20 cellular contexts compared by ENCODE assay signal in the genomic region with DNA sequence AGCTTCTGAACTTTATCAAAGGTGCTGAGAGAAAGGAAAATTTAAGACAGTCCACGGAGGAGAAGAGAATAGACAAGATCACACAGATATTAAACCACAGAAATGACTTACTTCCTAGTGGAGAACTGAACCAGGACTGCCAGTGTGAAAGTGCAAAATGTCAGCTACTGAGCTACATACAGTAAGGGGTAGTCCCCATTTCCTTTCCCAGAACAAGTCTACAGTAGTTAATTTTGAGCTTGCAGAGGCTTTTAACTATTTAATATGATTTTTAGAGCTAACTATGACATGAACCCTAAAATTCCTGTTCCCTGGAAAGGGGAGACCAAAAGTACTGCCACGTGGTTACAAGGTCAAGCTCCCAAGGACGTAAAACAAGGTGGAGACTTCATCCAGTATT. TPM values are rescaled to one million over a fixed set of nuclear protein-coding genes. Genes with fewer than 3 reads are reported as not detected.
A peak's percentile ranks its signal among the peaks of the same experiment; 100 is the strongest.
DNase-seq lines count a peak whose midpoint lies in the region; ATAC-seq, FAIRE-seq and TF ChIP-seq lines count a peak whose summit lies in the region.
"Had no signal": no experiment of that assay in that cellular context is flagged by ENCODE, and none has a peak within 500 bp of the region (broad histone marks: within the 10 kb centered on the region; RNA-seq: fewer than 3 reads in every experiment).

No MANE protein-coding gene starts in this region.

- peak; percentile 56 for FAIRE-seq in GM12892 (lab: Jason Lieb, UNC)
- FAIRE-seq in GM12878 (lab: Jason Lieb, UNC) = no peak
- no peak for FAIRE-seq in frontal cortex (lab: Jason Lieb, UNC)
- FAIRE-seq: pancreas had no signal

- no peaks in the 10 kb centered on the region for H3K27me3 ChIP-seq in CD8-positive, alpha-beta T cell (ENCODE audit: insufficient read depth, low read length)
- H3K27me3 ChIP-seq in GM12878 (replicated peaks in 1 of 2; ENCODE audit: control insufficient read depth in 2 of 2, insufficient read depth in 2 of 2, low read length in 1 of 2) (no peaks in the 10 kb centered on the region), sigmoid colon (no peaks in the 10 kb centered on the region)
- H3K27me3 ChIP-seq: adrenal gland, cardiac muscle cell, dorsolateral prefrontal cortex, pancreas, testis had no signal

- no peak overlapping the region for H2AFZ ChIP-seq in GM12878 (ENCODE audit: control insufficient read depth, low read depth, low read length)

- no peak overlapping the region for H3K4me2 ChIP-seq in GM12878 (ENCODE audit: control insufficient read depth, insufficient read depth)

- no peaks in the 10 kb centered on the region for H4K20me1 ChIP-seq in GM12878 (ENCODE audit: control insufficient read depth, insufficient read depth)

- H3K9me3 ChIP-seq in CD8-positive, alpha-beta T cell (ENCODE audit: low read length) = no peaks in the 10 kb centered on the region
- H3K9me3 ChIP-seq in GM12878 (replicated peaks; ENCODE audit: control insufficient read depth, insufficient read depth, low read length) (no peaks in the 10 kb centered on the region; the same call in 1 of the 3 replicates), sigmoid colon (no peaks in the 10 kb centered on the region)
- H3K9me3 ChIP-seq: Caco-2, pancreas, testis had no signal

- RAD21 ChIA-PET in GM12878 (lab: Charles Lee; ENCODE audit: unreplicated experiment) = interaction anchor here (1.1 kb wide), 1 partner anchor 41 kb away, joined by 3 read pairs; no protein-coding TSS in a partner anchor

- peaks cover 48% of the 10 kb centered on the region for H3K4me1 Mint-ChIP-seq in CD8-positive, alpha-beta T cell (ENCODE audit: low read depth)

- peaks cover 6% of the 10 kb centered on the region for H3K9me3 Mint-ChIP-seq in CD8-positive, alpha-beta T cell

- peaks cover 17% of the 10 kb centered on the region for H3K4me1 ChIP-seq in CD8-positive, alpha-beta T cell (ENCODE audit: insufficient read depth, low read length)
- no peaks in the 10 kb centered on the region; the same call in 1 of the 2 replicates for H3K4me1 ChIP-seq in GM12878 (ENCODE audit: control insufficient read depth, insufficient read depth, low read length)
- peaks cover 0 to 7% (median 3%) of the 10 kb centered on the region in 4 donors for H3K4me1 ChIP-seq in sigmoid colon
- H3K4me1 ChIP-seq: Caco-2, testis had no signal

- no peaks in the 10 kb centered on the region for H3K27me3 Mint-ChIP-seq in CD8-positive, alpha-beta T cell (ENCODE audit: low read depth)

- no peak for TF ChIP-seq RAD21 in GM12878 (IDR thresholded peaks at IDR 0.05; ENCODE audit: insufficient read depth, low read depth, low read length)

- H3K36me3 Mint-ChIP-seq in CD8-positive, alpha-beta T cell = peaks cover 64% of the 10 kb centered on the region

- no peak overlapping the region for H3K9ac ChIP-seq in GM12878 (ENCODE audit: control insufficient read depth, insufficient read depth, low read length)

- SMC1A ChIA-PET in GM12878 (lab: Charles Lee; ENCODE audit: uncharacterized antibody, unreplicated experiment) = interaction anchor here (1.0 to 1.5 kb wide), 4 partner anchors 8 to 40 kb away, joined by 4 to 7 read pairs (median 4); no protein-coding TSS in a partner anchor

- no peak for TF ChIP-seq POLR2A in GM12892 (IDR thresholded peaks at IDR 0.05; ENCODE audit: low read depth, low read length)
- no peak for TF ChIP-seq POLR2A in GM12878 (IDR thresholded peaks at IDR 0.05; ENCODE audit: low read depth, low read length)
- TF ChIP-seq POLR2A in sigmoid colon (IDR thresholded peaks at IDR 0.05) = no peak

- WGBS in GM12878 (ENCODE audit: insufficient coverage, insufficient replicate concordance, low lambda C conversion rate, missing lambda C conversion rate) = 51% methylated on average over 3 of the region's 3 CpGs
- 46 to 66% methylated on average over 3 of the region's 3 CpGs for WGBS in sigmoid colon, 2 donors

- H3K27ac ChIP-seq in CD8-positive, alpha-beta T cell (ENCODE audit: low read depth, low read length) = no peak overlapping the region
- no peak overlapping the region for H3K27ac ChIP-seq in GM12878 (ENCODE audit: control insufficient read depth, insufficient read depth)
- no peak overlapping the region for H3K27ac ChIP-seq in sigmoid colon
- H3K27ac ChIP-seq: adrenal gland, cardiac muscle cell, dorsolateral prefrontal cortex, pancreas, RWPE1, testis, WERI-Rb-1 had no signal

- TF ChIP-seq EP300 in GM12878 (IDR thresholded peaks at IDR 0.05; ENCODE audit: borderline replicate concordance in 1 of 2, control insufficient read depth in 1 of 2, low read depth in 2 of 2, low read length in 2 of 2) (no peak), sigmoid colon (IDR thresholded peaks at IDR 0.05) (no peak)

- CTCF ChIA-PET in CD8-positive, alpha-beta T cell (lab: Charles Lee) = no interaction called here
- CTCF ChIA-PET in GM12878 (lab: Yijun Ruan, JAX) = interaction anchor here (0.8 to 1.4 kb wide), 6 partner anchors 9 to 194 kb away, joined by 3 to 8 read pairs (median 4); no protein-coding TSS in a partner anchor

- H3K4me3 Mint-ChIP-seq in CD8-positive, alpha-beta T cell = no peak overlapping the region

- H3K79me2 ChIP-seq in GM12878 (ENCODE audit: control insufficient read depth, insufficient read depth, low read length) = no peaks in the 10 kb centered on the region; the same call in 1 of the 2 replicates

- POLR2A ChIA-PET in CD8-positive, alpha-beta T cell (lab: Charles Lee) = interaction anchor here (0.8 to 1.7 kb wide), 4 partner anchors 8 to 31 kb away, joined by 3 to 7 read pairs (median 4); no protein-coding TSS in a partner anchor
- POLR2A ChIA-PET in GM12878 (lab: Charles Lee) = interaction anchor here (0.7 kb wide), 2 partner anchors 125 to 622 kb away, joined by 4 to 8 read pairs; no protein-coding TSS in a partner anchor

- in situ Hi-C loops in GM12878 (cut with MboI) = no loop called here

- no peak for ATAC-seq in CD8-positive, alpha-beta T cell
- peak; percentile 46 for ATAC-seq in HG03469 (IDR thresholded peaks at IDR 0.05; ENCODE audit: unreplicated experiment)
- ATAC-seq in GM12878 = peak; percentile 54
- ATAC-seq in HG02571 (IDR thresholded peaks at IDR 0.05; ENCODE audit: unreplicated experiment) = no peak

- H3K27ac Mint-ChIP-seq in CD8-positive, alpha-beta T cell = peak overlapping the region; percentile 67

- no peak for DNase-seq in CD8-positive, alpha-beta T cell
- DNase-seq in GM12892 (ENCODE audit: insufficient read length) (no peak), GM12878 (ENCODE audit: low read depth, low spot score) (no peak), sigmoid colon (no peak), frontal cortex (ENCODE audit: low spot score in 2 of 2) (no peak)
- DNase-seq: adrenal gland, Caco-2, dorsolateral prefrontal cortex, erythroblast, H7, MM.1S, NCI-H187 treated with DMSO at 0.1 percent for 48 hours, NCI-H446 treated with DMSO at 0.1 percent for 48 hours, pancreas, testis, WERI-Rb-1 had no signal

- peaks cover 6% of the 10 kb centered on the region for H3K36me3 ChIP-seq in CD8-positive, alpha-beta T cell (ENCODE audit: insufficient read depth, low read length)
- H3K36me3 ChIP-seq in GM12878 (ENCODE audit: control insufficient read depth in 2 of 2, insufficient read depth in 2 of 2, low read length in 1 of 2) = no peaks in the 10 kb centered on the region
- H3K36me3 ChIP-seq in sigmoid colon = no peaks in the 10 kb centered on the region
- H3K36me3 ChIP-seq: adrenal gland, cardiac muscle cell, pancreas, WERI-Rb-1 had no signal

- no peak overlapping the region for H3K4me3 ChIP-seq in CD8-positive, alpha-beta T cell (ENCODE audit: low read depth, low read length)
- no peak overlapping the region for H3K4me3 ChIP-seq in GM12878
- no peak overlapping the region for H3K4me3 ChIP-seq in sigmoid colon
- H3K4me3 ChIP-seq: adrenal gland, cardiac muscle cell, dorsolateral prefrontal cortex, pancreas, testis had no signal

- no TSS peak for BruUV-seq in GM12878 (replicated peaks; lab: Mats Ljungman, UMichigan)

- no peak for TF ChIP-seq CTCF in CD8-positive, alpha-beta T cell (IDR thresholded peaks at IDR 0.05)
- TF ChIP-seq CTCF in GM12878 (IDR thresholded peaks at IDR 0.05 in 2 of 3, conservative IDR thresholded peaks at IDR 0.05 in 1 of 3; ENCODE audit: control insufficient read depth in 2 of 3, extremely low read depth in 1 of 3, insufficient read depth in 1 of 3, low read depth in 3 of 3, low read length in 3 of 3) (no peak), sigmoid colon (IDR thresholded peaks at IDR 0.05) (no peak)

- intact Hi-C loops in CD8-positive, alpha-beta T cell (cut with DNase I, micrococcal nuclease) = no loop called here
- intact Hi-C loops in GM12878 (cut with micrococcal nuclease; ENCODE audit: unreplicated experiment) (no loop called here), sigmoid colon (cut with DNase I) (no loop called here)

RNA-seq across cellular contexts. Expression of a gene that starts 45.1 kb away (rescaled TPM):
- 10 to 100 TPM; 86.2 to 89.0 TPM for total RNA-seq in CD8-positive, alpha-beta T cell
- 11.5 TPM for polyA plus RNA-seq in GM12892 (2012; ENCODE audit: missing spikeins)
- 57.2 and 58.3 TPM in 2 replicates for total RNA-seq in GM12878 (2013; cell fraction: nucleolus; rRNA removed)
- total RNA-seq in GM12878 (2014; rRNA removed) = 7.1 and 8.1 TPM in 2 replicates
- total RNA-seq in GM12878 (2014; rRNA removed; fragmentation: Illumina TruSeq; extraction: Trizol) = 10.4 and 11.0 TPM in 2 replicates
- 8.7 and 9.1 TPM in 2 replicates for total RNA-seq in GM12878 (2021)
- 3.6 TPM for polyA plus RNA-seq in GM12878 (2011; ENCODE audit: low read depth)
- polyA plus RNA-seq in GM12878 (2011; rRNA removed) = 10.9 and 14.4 TPM in 2 replicates
- polyA plus RNA-seq in GM12878 (2011; cell fraction: cytosol; rRNA removed) = 2.9 and 3.0 TPM in 2 replicates
- polyA plus RNA-seq in GM12878 (2011; cell fraction: nucleus; rRNA removed) = 11.1 and 17.3 TPM in 2 replicates
- polyA plus RNA-seq in GM12878 (2012) = 4.0 and 4.5 TPM in 2 replicates
- polyA plus RNA-seq in GM12878 (2014; fragmentation: Illumina TruSeq; extraction: Trizol) = 4.8 and 6.5 TPM in 2 replicates
- 1 to 10 TPM; 1.8 to 3.7 TPM for polyA plus RNA-seq in GM12878 (2014; fragmentation: Nextera tagmentation; extraction: Ambion mirVana)
- 3.1 and 4.2 TPM in 2 replicates for polyA plus RNA-seq in GM12878 (2014; rRNA removed)
- polyA plus RNA-seq in GM12878 (2016; fragmentation: Nextera tagmentation; extraction: Ambion mirVana) = 1 to 10 TPM; 7.1 to 8.8 TPM
- 38.6 and 84.4 TPM in 2 replicates for polyA minus RNA-seq in GM12878 (2011; rRNA and poly(A)+ RNA removed)
- 7.9 and 8.6 TPM in 2 replicates for polyA minus RNA-seq in GM12878 (2011; cell fraction: cytosol; rRNA and poly(A)+ RNA removed)
- polyA minus RNA-seq in GM12878 (2011; cell fraction: nucleus; rRNA and poly(A)+ RNA removed) = 39.0 and 55.6 TPM in 2 replicates
- total RNA-seq in sigmoid colon = 10 to 100 TPM; 12.8 to 17.4 (median 15.6) TPM
- 1 to 10 TPM in 1 of 3 donors, under 1 TPM in 2; 0.23 to 2.9 (median 0.60) TPM for polyA plus RNA-seq in sigmoid colon
- total RNA-seq in frontal cortex = 42.4 TPM

RNA-seq across cellular contexts. Expression of a gene that starts 58.2 kb away (rescaled TPM):
- total RNA-seq in CD8-positive, alpha-beta T cell = not detected
- polyA plus RNA-seq in GM12892 (2012; ENCODE audit: missing spikeins) = 0.49 TPM
- total RNA-seq in GM12878 (2013; cell fraction: nucleolus; rRNA removed) = not detected in 2 replicates
- not detected in 2 replicates for total RNA-seq in GM12878 (2014; rRNA removed)
- not detected in 2 replicates for total RNA-seq in GM12878 (2014; rRNA removed; fragmentation: Illumina TruSeq; extraction: Trizol)
- total RNA-seq in GM12878 (2021) = not detected in 2 replicates
- not detected for polyA plus RNA-seq in GM12878 (2011; ENCODE audit: low read depth)
- polyA plus RNA-seq in GM12878 (2011; rRNA removed) = not detected in 2 replicates
- not detected in 2 replicates for polyA plus RNA-seq in GM12878 (2011; cell fraction: cytosol; rRNA removed)
- polyA plus RNA-seq in GM12878 (2011; cell fraction: nucleus; rRNA removed) = not detected in 2 replicates
- polyA plus RNA-seq in GM12878 (2012) = 0.06 TPM in 1 of 2 replicates, not detected in the other
- polyA plus RNA-seq in GM12878 (2014; fragmentation: Illumina TruSeq; extraction: Trizol) = not detected in 2 replicates
- not detected for polyA plus RNA-seq in GM12878 (2014; fragmentation: Nextera tagmentation; extraction: Ambion mirVana)
- polyA plus RNA-seq in GM12878 (2014; rRNA removed) = not detected in 2 replicates
- polyA plus RNA-seq in GM12878 (2016; fragmentation: Nextera tagmentation; extraction: Ambion mirVana) = under 1 TPM; 0.16 to 0.44 TPM
- not detected in 2 replicates for polyA minus RNA-seq in GM12878 (2011; rRNA and poly(A)+ RNA removed)
- polyA minus RNA-seq in GM12878 (2011; cell fraction: cytosol; rRNA and poly(A)+ RNA removed) = not detected in 2 replicates
- polyA minus RNA-seq in GM12878 (2011; cell fraction: nucleus; rRNA and poly(A)+ RNA removed) = 0.12 TPM in 1 of 2 replicates, not detected in the other
- total RNA-seq in sigmoid colon = 100 to 1,000 TPM; 294 to 454 (median 330) TPM
- polyA plus RNA-seq in sigmoid colon = 10 to 100 TPM in 1 of 3 donors, 1 to 10 TPM in 2; 2.3 to 14.6 (median 9.0) TPM
- total RNA-seq in frontal cortex = 0.82 TPM
- total RNA-seq: Caco-2, H7 had no signal

Comparison
In these comparisons a context has a peak if more than half of its experiments do, and no peak if none do; other contexts are left out.
1. ATAC-seq: peak in HG03469 (single experiment) and GM12878 (single experiment); none in CD8-positive, alpha-beta T cell (single experiment) and HG02571 (single experiment).
2. RNA of a gene that starts 58.2 kb away (total RNA-seq): 294 to 454 TPM in sigmoid colon; 0.82 TPM in frontal cortex (single experiment), not detected in CD8-positive, alpha-beta T cell and not detected in GM12878; every median in the first group is over 100 times any median in the second.